ENCODE assay signal across 8 cellular contexts in genomic region chr12:56224102-56224701, GRCh38. TPM values are rescaled to one million over a fixed set of nuclear protein-coding genes. Genes with fewer than 3 reads are reported as not detected.
A peak's percentile ranks its signal among the peaks of the same experiment; 100 is the strongest.
DNase-seq lines count a peak whose midpoint lies in the region; ATAC-seq and TF ChIP-seq lines count a peak whose summit lies in the region.

NABP2 (plus strand) TSS chr12:56224342; CDS start chr12:56224857, 515 bp downstream.

- H3K4me1 ChIP-seq in Peyer's patch = peaks cover 5 to 49% (median 7%) of the 10 kb centered on the region in 4 donors
- H3K4me1 ChIP-seq in esophagus (ENCODE audit: control insufficient read depth in 2 of 2, insufficient read depth in 2 of 2, low read length in 1 of 2) = peaks cover 0 to 3% of the 10 kb centered on the region in 2 donors
- peaks cover 37% of the 10 kb centered on the region for H3K4me1 ChIP-seq in muscle layer of colon (ENCODE audit: insufficient read depth, low read length)

- in situ Hi-C loops in KBM-7 (cut with MboI; ENCODE audit: low pct_unique_long_range_greater_than_20kb, low sequenced_read_pairs) = no loop called here

- peak; percentile 85 to 94 (median 89) for TF ChIP-seq CTCF in Peyer's patch (IDR thresholded peaks at IDR 0.05)

- peak; percentile 68 for ATAC-seq in GM21717 (IDR thresholded peaks at IDR 0.05; ENCODE audit: unreplicated experiment)

- WGBS in esophagus, 2 donors = 1% methylated on average over 37 to 41 of the region's 41 CpGs

- no peaks in the 10 kb centered on the region for H3K36me3 ChIP-seq in Peyer's patch
- H3K36me3 ChIP-seq in esophagus (ENCODE audit: control insufficient read depth in 2 of 2, insufficient read depth in 2 of 2, low read length in 1 of 2) = peaks cover 0 to 5% of the 10 kb centered on the region in 2 donors
- H3K36me3 ChIP-seq in muscle layer of colon (ENCODE audit: insufficient read depth, low read length) = no peaks in the 10 kb centered on the region

- H3K9me3 ChIP-seq in Peyer's patch = no peaks in the 10 kb centered on the region
- H3K9me3 ChIP-seq in esophagus (ENCODE audit: control insufficient read depth in 2 of 2, insufficient read depth in 1 of 2, low read depth in 1 of 2, low read length in 1 of 2) = no peaks in the 10 kb centered on the region
- H3K9me3 ChIP-seq in muscle layer of colon (ENCODE audit: low read length) = no peaks in the 10 kb centered on the region

- DNase-seq in DMS79 treated with DMSO at 0.1 percent for 48 hours (lab: John Stamatoyannopoulos, UW) (peak; percentile 87), KBM-7 (peak; percentile 98), Peyer's patch (peak; percentile 96 to 99 (median 98))
- DNase-seq in activated T-cell treated with anti-CD3 and anti-CD28 coated beads, Interleukin-2, amount 50 U/mL, for 48 hours = peak; percentile 96 to 98
- DNase-seq in stimulated activated CD8-positive, alpha-beta memory T cell treated with anti-CD3 and anti-CD28 coated beads, Interleukin-7, amount 100 ng/mL, for 24 hours (ENCODE audit: low read depth) = peak; percentile 87

- peak in 1 of 2 donors; percentile 61 for TF ChIP-seq POLR2A in Peyer's patch (IDR thresholded peaks at IDR 0.05)

- peak within 1 kb of the TSS; percentile 47 to 67 (median 58) for H3K4me3 ChIP-seq in Peyer's patch
- peak within 1 kb of the TSS; percentile 59 to 71 for H3K4me3 ChIP-seq in esophagus (ENCODE audit: low read depth in 1 of 2, low read length in 2 of 2)
- H3K4me3 ChIP-seq in muscle layer of colon (ENCODE audit: low read depth in 1 of 2, low read length in 2 of 2) = peak within 1 kb of the TSS; percentile 76 to 80

- H3K27me3 ChIP-seq in Peyer's patch = no peaks in the 10 kb centered on the region
- no peaks in the 10 kb centered on the region for H3K27me3 ChIP-seq in esophagus (ENCODE audit: control insufficient read depth in 1 of 2, insufficient read depth in 2 of 2, low read length in 2 of 2)
- no peaks in the 10 kb centered on the region for H3K27me3 ChIP-seq in muscle layer of colon (ENCODE audit: control insufficient read depth in 1 of 2, insufficient read depth in 2 of 2, low read length in 2 of 2)

- peak within 1 kb of the TSS; percentile 68 to 96 (median 86) for H3K27ac ChIP-seq in Peyer's patch
- peak within 1 kb of the TSS; percentile 66 to 92 for H3K27ac ChIP-seq in esophagus (ENCODE audit: low read depth in 2 of 2, low read length in 1 of 2)
- peak within 1 kb of the TSS; percentile 84 for H3K27ac ChIP-seq in muscle layer of colon (ENCODE audit: low read depth, low read length)

- peak within 1 kb of the TSS; percentile 72 for H3K9ac ChIP-seq in muscle layer of colon (ENCODE audit: low read length)

RNA-seq across cellular contexts. Expression of gene NABP2, which starts in this region (rescaled TPM):
- 10 to 100 TPM; 15.3 to 25.3 (median 23.5) TPM for total RNA-seq in Peyer's patch
- 10 to 100 TPM; 10.2 to 19.1 TPM for polyA plus RNA-seq in esophagus

Comparison
In these comparisons a context has a peak if more than half of its experiments do, and no peak if none do; other contexts are left out.
1. Peak in every context shown above with its lines: DNase-seq, ATAC-seq, H3K4me3 ChIP-seq and H3K27ac ChIP-seq.